ENCODE assay signal across 25 cellular contexts in the genomic region with DNA sequence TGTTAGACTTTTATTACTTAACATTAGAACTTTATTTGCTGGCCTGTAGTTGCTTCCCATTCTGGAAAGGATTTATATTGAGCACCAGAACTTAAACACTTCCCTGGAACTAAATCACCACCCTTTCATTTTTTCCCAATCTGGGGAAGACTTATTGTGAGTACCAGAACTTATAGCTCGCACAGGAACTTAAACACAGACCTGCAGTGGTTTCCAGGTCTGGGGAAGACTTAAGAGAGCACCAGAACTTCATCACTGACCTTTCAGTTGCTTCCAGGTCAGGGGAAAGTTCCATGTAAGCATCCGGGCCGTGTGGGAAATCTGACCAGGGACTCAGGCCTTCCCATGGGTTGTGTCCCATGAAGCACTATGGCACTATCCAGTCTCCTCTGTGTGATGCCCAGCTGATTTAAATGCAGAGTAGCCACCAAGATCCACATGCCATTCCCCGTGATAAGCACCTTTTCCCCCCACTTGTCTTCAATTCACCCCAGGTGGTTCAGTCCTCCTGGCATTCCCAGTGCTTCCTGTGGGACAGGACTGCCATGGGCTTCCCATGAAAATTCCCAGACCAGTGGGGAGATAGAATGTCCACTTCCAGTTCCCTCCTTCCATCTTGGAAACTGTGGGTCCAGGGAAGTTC. TPM values are rescaled to one million over a fixed set of nuclear protein-coding genes. Genes with fewer than 3 reads are reported as not detected.
DNase-seq lines count a peak whose midpoint lies in the region; ATAC-seq, FAIRE-seq and TF ChIP-seq lines count a peak whose summit lies in the region.
"Had no signal": no experiment of that assay in that cellular context is flagged by ENCODE, and none has a peak within 500 bp of the region (broad histone marks: within the 10 kb centered on the region; RNA-seq: fewer than 3 reads in every experiment).

No MANE protein-coding gene starts in this region.

- in situ Hi-C loops in SK-MEL-5 (cut with HindIII; ENCODE audit: low pct_unique_long_range_greater_than_20kb, low sequenced_read_pairs): no loop called here

- FAIRE-seq in urothelium cell line (lab: Jason Lieb, UNC): no peak
- FAIRE-seq: A549 had no signal

- no peak for TF ChIP-seq RAD21 in SK-N-SH (IDR thresholded peaks at IDR 0.05; ENCODE audit: low read length)

- H3K9me3 ChIP-seq in SK-N-SH (no peaks in the 10 kb centered on the region), upper lobe of right lung (no peaks in the 10 kb centered on the region)

- H3K4me1 ChIP-seq in SK-N-SH (ENCODE audit: control insufficient read depth in 1 of 2, insufficient read depth in 2 of 2, low read depth in 1 of 2, low read length in 1 of 2): no peaks in the 10 kb centered on the region
- H3K4me1 ChIP-seq in KMS-11 (ENCODE audit: low read depth, poor library complexity, severe bottlenecking): no peaks in the 10 kb centered on the region
- no peaks in the 10 kb centered on the region for H3K4me1 ChIP-seq in upper lobe of right lung
- H3K4me1 ChIP-seq: A549, tibial artery had no signal

- CTCF ChIA-PET in SK-N-SH (lab: Yijun Ruan, JAX): no interaction called here

- TF ChIP-seq EP300 in SK-N-SH (IDR thresholded peaks at IDR 0.05; ENCODE audit: borderline replicate concordance in 1 of 2, low read depth in 1 of 2, low read length in 1 of 2): no peak

- POLR2A ChIA-PET in SK-N-SH (lab: Yijun Ruan, JAX): no interaction called here

- DNase-seq in SK-N-SH: no peak
- peak; percentile 36 for DNase-seq in SK-MEL-5 (ENCODE audit: low read depth, low spot score)
- DNase-seq in urothelium cell line (ENCODE audit: low spot score): peak; percentile 42
- no peak for DNase-seq in activated CD4-positive, alpha-beta T cell treated with anti-CD3 and anti-CD28 coated beads for 1 hour
- DNase-seq in upper lobe of right lung: no peak
- no peak for DNase-seq in NCI-H1048 (lab: John Stamatoyannopoulos, UW)
- DNase-seq: activated CD4-positive, alpha-beta T cell treated with anti-CD3 and anti-CD28 coated beads for 48 hours; activated naive CD4-positive, alpha-beta T cell treated with Interleukin-2 at 50 U/mL for 16 hours; activated T-cell treated with anti-CD3 and anti-CD28 coated beads, Interleukin-2, amount 50 U/mL, for 48 hours; amniotic stem cell; head of caudate nucleus; mesendoderm; NCI-H187; NCI-H69; retina; SHP77 treated with DMSO at 0.1 percent for 48 hours; stimulated activated CD4-positive, alpha-beta T cell treated with anti-CD3 and anti-CD28 coated beads, Interleukin-4, amount 100 ng/mL, for 24 hours; tibial artery had no signal

- no peak for ATAC-seq in SK-N-SH treated with all-trans-retinoic acid at 6 μM for 48 hours
- ATAC-seq in upper lobe of right lung: no peak
- ATAC-seq: A549 had no signal

- H3K4me3 ChIP-seq in SK-N-SH (ENCODE audit: low read depth in 2 of 2, low read length in 1 of 2) (no peak overlapping the region), KMS-11 (IDR thresholded peaks at IDR 0.05; ENCODE audit: insufficient read depth, low read depth, low read length) (no peak overlapping the region), upper lobe of right lung (no peak overlapping the region)
- H3K4me3 ChIP-seq: A549, cardiac muscle cell, tibial artery had no signal

- H3K27ac ChIP-seq in SK-N-SH (ENCODE audit: low read depth in 2 of 2, low read length in 1 of 2) (no peak overlapping the region), KMS-11 (no peak overlapping the region), upper lobe of right lung (no peak overlapping the region)
- H3K27ac ChIP-seq: A549, cardiac muscle cell, tibial artery had no signal

- intact Hi-C loops in upper lobe of right lung (cut with DNase I): no loop called here

- H3K9me2 ChIP-seq in SK-N-SH: no peaks in the 10 kb centered on the region; the same call in 1 of the 2 replicates

- no peak overlapping the region for H2AFZ ChIP-seq in SK-N-SH (ENCODE audit: low read depth)
- 0 out of 2 replicates have a peak overlapping the region, but pooled peaks have one; percentile 7 for H2AFZ ChIP-seq in KMS-11 (ENCODE audit: low read depth)

- no peaks in the 10 kb centered on the region for H3K36me3 ChIP-seq in SK-N-SH (replicated peaks in 1 of 2; ENCODE audit: control insufficient read depth in 1 of 2, insufficient read depth in 2 of 2, low read length in 1 of 2)
- no peaks in the 10 kb centered on the region for H3K36me3 ChIP-seq in KMS-11 (ENCODE audit: insufficient read depth)
- no peaks in the 10 kb centered on the region for H3K36me3 ChIP-seq in upper lobe of right lung
- H3K36me3 ChIP-seq: cardiac muscle cell had no signal

- H3F3A ChIP-seq in SK-N-SH (replicated peaks; ENCODE audit: insufficient read depth): no peaks in the 10 kb centered on the region

- H3K4me2 ChIP-seq in SK-N-SH: no peak overlapping the region
- no peak overlapping the region for H3K4me2 ChIP-seq in KMS-11
- H3K4me2 ChIP-seq: A549 had no signal

- H3K79me2 ChIP-seq in SK-N-SH (ENCODE audit: insufficient read depth) (no peaks in the 10 kb centered on the region), KMS-11 (ENCODE audit: insufficient read depth, low read depth) (no peaks in the 10 kb centered on the region)

- no peaks in the 10 kb centered on the region for H4K20me1 ChIP-seq in SK-N-SH (ENCODE audit: insufficient read depth)
- no peaks in the 10 kb centered on the region for H4K20me1 ChIP-seq in KMS-11 (ENCODE audit: insufficient read depth)

- H3K27me3 ChIP-seq in SK-N-SH (ENCODE audit: insufficient read depth) (no peaks in the 10 kb centered on the region), KMS-11 (ENCODE audit: insufficient read depth, low read depth) (no peaks in the 10 kb centered on the region), upper lobe of right lung (no peaks in the 10 kb centered on the region)
- H3K27me3 ChIP-seq: cardiac muscle cell, tibial artery had no signal

- no peak overlapping the region for H3K9ac ChIP-seq in SK-N-SH
- H3K9ac ChIP-seq in KMS-11: no peak overlapping the region

- WGBS in SK-N-SH (ENCODE audit: low lambda C conversion rate): 21% methylated on average over 4 of the region's 4 CpGs

- TF ChIP-seq CTCF in SK-N-SH (IDR thresholded peaks at IDR 0.05) (no peak), KMS-11 (conservative IDR thresholded peaks at IDR 0.05; ENCODE audit: low read depth, low read length) (no peak), upper lobe of right lung (IDR thresholded peaks at IDR 0.05) (no peak)

TF ChIP-seq in SK-N-SH, 30 proteins besides CTCF, POLR2A, EP300 and RAD21:
- peak; percentile 35; the same call in 1 of the 2 replicates for TF ChIP-seq GABPA (IDR thresholded peaks at IDR 0.05; ENCODE audit: low read depth)
- no peak for TF ChIP-seq SIN3A (IDR thresholded peaks at IDR 0.05; ENCODE audit: borderline replicate concordance, low read depth, low read length)

TF ChIP-seq in SK-N-SH treated with all-trans-retinoic acid at 6 μM for 48 hours, 23 proteins besides CTCF, POLR2A, EP300 and RAD21 (continues in another document):
- TF ChIP-seq, protein P1, sequence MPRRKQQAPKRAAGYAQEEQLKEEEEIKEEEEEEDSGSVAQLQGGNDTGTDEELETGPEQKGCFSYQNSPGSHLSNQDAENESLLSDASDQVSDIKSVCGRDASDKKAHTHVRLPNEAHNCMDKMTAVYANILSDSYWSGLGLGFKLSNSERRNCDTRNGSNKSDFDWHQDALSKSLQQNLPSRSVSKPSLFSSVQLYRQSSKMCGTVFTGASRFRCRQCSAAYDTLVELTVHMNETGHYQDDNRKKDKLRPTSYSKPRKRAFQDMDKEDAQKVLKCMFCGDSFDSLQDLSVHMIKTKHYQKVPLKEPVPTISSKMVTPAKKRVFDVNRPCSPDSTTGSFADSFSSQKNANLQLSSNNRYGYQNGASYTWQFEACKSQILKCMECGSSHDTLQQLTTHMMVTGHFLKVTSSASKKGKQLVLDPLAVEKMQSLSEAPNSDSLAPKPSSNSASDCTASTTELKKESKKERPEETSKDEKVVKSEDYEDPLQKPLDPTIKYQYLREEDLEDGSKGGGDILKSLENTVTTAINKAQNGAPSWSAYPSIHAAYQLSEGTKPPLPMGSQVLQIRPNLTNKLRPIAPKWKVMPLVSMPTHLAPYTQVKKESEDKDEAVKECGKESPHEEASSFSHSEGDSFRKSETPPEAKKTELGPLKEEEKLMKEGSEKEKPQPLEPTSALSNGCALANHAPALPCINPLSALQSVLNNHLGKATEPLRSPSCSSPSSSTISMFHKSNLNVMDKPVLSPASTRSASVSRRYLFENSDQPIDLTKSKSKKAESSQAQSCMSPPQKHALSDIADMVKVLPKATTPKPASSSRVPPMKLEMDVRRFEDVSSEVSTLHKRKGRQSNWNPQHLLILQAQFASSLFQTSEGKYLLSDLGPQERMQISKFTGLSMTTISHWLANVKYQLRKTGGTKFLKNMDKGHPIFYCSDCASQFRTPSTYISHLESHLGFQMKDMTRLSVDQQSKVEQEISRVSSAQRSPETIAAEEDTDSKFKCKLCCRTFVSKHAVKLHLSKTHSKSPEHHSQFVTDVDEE (CRISPR knock-in tag; IDR thresholded peaks at IDR 0.05): no peak
- no peak for TF ChIP-seq ZNF8 (CRISPR knock-in tag; IDR thresholded peaks at IDR 0.05)
- TF ChIP-seq, protein P2, sequence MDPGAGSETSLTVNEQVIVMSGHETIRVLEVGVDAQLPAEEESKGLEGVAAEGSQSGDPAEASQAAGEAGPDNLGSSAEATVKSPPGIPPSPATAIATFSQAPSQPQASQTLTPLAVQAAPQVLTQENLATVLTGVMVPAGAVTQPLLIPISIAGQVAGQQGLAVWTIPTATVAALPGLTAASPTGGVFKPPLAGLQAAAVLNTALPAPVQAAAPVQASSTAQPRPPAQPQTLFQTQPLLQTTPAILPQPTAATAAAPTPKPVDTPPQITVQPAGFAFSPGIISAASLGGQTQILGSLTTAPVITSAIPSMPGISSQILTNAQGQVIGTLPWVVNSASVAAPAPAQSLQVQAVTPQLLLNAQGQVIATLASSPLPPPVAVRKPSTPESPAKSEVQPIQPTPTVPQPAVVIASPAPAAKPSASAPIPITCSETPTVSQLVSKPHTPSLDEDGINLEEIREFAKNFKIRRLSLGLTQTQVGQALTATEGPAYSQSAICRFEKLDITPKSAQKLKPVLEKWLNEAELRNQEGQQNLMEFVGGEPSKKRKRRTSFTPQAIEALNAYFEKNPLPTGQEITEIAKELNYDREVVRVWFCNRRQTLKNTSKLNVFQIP (CRISPR knock-in tag; IDR thresholded peaks at IDR 0.05; ENCODE audit: borderline replicate concordance, low read depth): no peak

RNA-seq across cellular contexts. Expression of a gene that starts 48.9 kb away (rescaled TPM):
- not detected in 2 replicates for polyA plus RNA-seq in SK-N-SH (2012; rRNA removed)
- polyA plus RNA-seq in SK-N-SH (2012; cell fraction: cytosol; rRNA removed): 0.03 TPM in 1 of 2 replicates, not detected in the other
- polyA plus RNA-seq in SK-N-SH (2012; cell fraction: nucleus; rRNA removed): not detected in 2 replicates
- total RNA-seq in SK-MEL-5 (2014; rRNA removed; shearing (Covaris generic)): not detected in 2 replicates
- polyA plus RNA-seq in SK-MEL-5 (2015; cell fraction: cytosol; rRNA removed): not detected in 2 replicates
- not detected in 2 replicates for polyA plus RNA-seq in SK-MEL-5 (2015; cell fraction: nucleus; rRNA removed)
- 175 TPM for total RNA-seq in upper lobe of right lung
- total RNA-seq: cardiac muscle cell, osteoblast had no signal
- polyA plus RNA-seq: BJ, cardiac muscle cell, IgD-negative memory B cell had no signal

Comparison
In these comparisons a context has a peak if more than half of its experiments do, and no peak if none do; other contexts are left out.
1. DNase-seq: peak in SK-MEL-5 (single experiment) and urothelium cell line (single experiment); none in SK-N-SH (single experiment), activated CD4-positive, alpha-beta T cell treated with anti-CD3 and anti-CD28 coated beads for 1 hour (single experiment), upper lobe of right lung (single experiment) and NCI-H1048 (single experiment).
2. RNA of a gene that starts 48.9 kb away (total RNA-seq): 175 TPM in upper lobe of right lung (single experiment); not detected in SK-MEL-5; every median in the first group is over 100 times any median in the second.